In the genomic region with DNA sequence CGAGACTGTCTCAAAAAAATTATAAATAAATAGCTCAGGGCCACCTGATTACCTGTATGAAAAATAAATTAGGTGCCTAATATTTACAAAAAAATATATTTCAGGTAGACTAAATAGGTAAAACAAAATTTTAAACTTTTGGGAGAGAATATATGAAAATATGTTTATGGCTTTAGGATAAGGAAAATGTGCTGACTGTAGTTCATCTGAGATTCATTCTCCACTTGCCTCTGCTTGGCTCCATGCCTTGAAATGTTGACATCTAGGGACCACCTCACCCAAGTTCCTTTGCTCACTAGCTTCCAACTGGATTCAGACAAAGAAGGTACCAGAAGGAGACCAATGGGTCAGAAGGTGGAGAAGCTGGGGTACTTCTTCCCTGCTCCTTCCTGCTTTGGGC, we compare ENCODE assay signal across 23 cellular contexts.
"Had no signal": no experiment of that assay in that cellular context is flagged by ENCODE, and none has a peak within 500 bp of the region (broad histone marks: within the 10 kb centered on the region; RNA-seq: fewer than 3 reads in every experiment).

No MANE protein-coding gene starts in this region.

- H2AFZ ChIP-seq: parathyroid adenoma had no signal

- H3K36me3 Mint-ChIP-seq: brain, natural killer cell had no signal

- FAIRE-seq: keratinocyte had no signal

- H3K9ac ChIP-seq: parathyroid adenoma had no signal

- H3K4me3 ChIP-seq: colonic mucosa, esophagus muscularis mucosa, transverse colon, vagina had no signal

- ATAC-seq: left lobe of liver, natural killer cell had no signal

- H3K36me3 ChIP-seq: colonic mucosa, esophagus muscularis mucosa, neutrophil, transverse colon, vagina had no signal

- H3K27me3 ChIP-seq: colonic mucosa, esophagus muscularis mucosa, neutrophil, transverse colon, vagina had no signal

- H3K9me3 ChIP-seq: colonic mucosa, esophagus muscularis mucosa, neutrophil, transverse colon, vagina had no signal

- DNase-seq: activated CD4-positive, alpha-beta T cell treated with anti-CD3 and anti-CD28 coated beads, Interleukin-2, amount 10 ng/mL, durations not matched to agents 7 days and 5 days; activated CD4-positive, CD25-positive, alpha-beta regulatory T cell; activated naive CD4-positive, alpha-beta T cell treated with anti-CD3 and anti-CD28 coated beads, Interleukin-2, amount 50 U/mL, for 16 hours; activated T-cell treated with anti-CD3 and anti-CD28 coated beads for 4 hours; amygdala; central memory CD4-positive, alpha-beta T cell; colonic mucosa; effector CD4-positive, alpha-beta T cell; hippocampal formation; mammary epithelial cell; natural killer cell; stimulated activated CD4-positive, alpha-beta T cell treated with anti-CD3 and anti-CD28 coated beads, Interleukin-12 subunit alpha, Interleukin-12 subunit beta, amount 100 ng/mL, for 4 hours; stimulated activated CD4-positive, alpha-beta T cell treated with anti-CD3 and anti-CD28 coated beads, Interleukin-2, amount 100 ng/mL, for 24 hours; transverse colon had no signal

- H3K9me3 Mint-ChIP-seq: activated CD4-positive, alpha-beta T cell treated with anti-CD3 and anti-CD28 coated beads, Interleukin-2, amount 10 ng/mL, durations not matched to agents 7 days and 5 days; activated T-helper 2 cell treated with anti-CD3 and anti-CD28 coated beads, Interferon-gamma antibody, Interleukin-2, Interleukin-4, amounts not matched to agents 10 μg/mL and 5 μg/mL and 100 μg/mL, durations not matched to agents 14 hours and 24 hours and 36 hours; brain; natural killer cell; T-helper 2 cell treated with Interferon-gamma antibody and Interleukin-4, amounts not matched to agents 5 μg/mL and 100 μg/mL, for 36 hours had no signal

- H3K4me1 ChIP-seq: colonic mucosa, parathyroid adenoma had no signal

- H3K27me3 Mint-ChIP-seq: activated CD4-positive, alpha-beta T cell treated with anti-CD3 and anti-CD28 coated beads, Interleukin-2, amount 10 ng/mL, durations not matched to agents 7 days and 5 days; brain had no signal

- H3K79me2 ChIP-seq: parathyroid adenoma had no signal

- H3K4me3 Mint-ChIP-seq: activated CD4-positive, alpha-beta T cell treated with anti-CD3 and anti-CD28 coated beads, Interleukin-2, amount 10 ng/mL, durations not matched to agents 7 days and 5 days; brain; natural killer cell; T-helper 2 cell treated with Interferon-gamma antibody and Interleukin-4, amounts not matched to agents 5 μg/mL and 100 μg/mL, for 36 hours had no signal

- H3K27ac ChIP-seq: colonic mucosa, esophagus muscularis mucosa, neutrophil, parathyroid adenoma, transverse colon, vagina had no signal

- H3K27ac Mint-ChIP-seq: activated T-helper 2 cell treated with anti-CD3 and anti-CD28 coated beads, Interferon-gamma antibody, Interleukin-2, Interleukin-4, amounts not matched to agents 10 μg/mL and 5 μg/mL and 100 μg/mL, durations not matched to agents 14 hours and 24 hours and 36 hours; brain; T-helper 2 cell treated with Interferon-gamma antibody and Interleukin-4, amounts not matched to agents 5 μg/mL and 100 μg/mL, for 36 hours had no signal
